Comparison of ENCODE assay signal across 15 cellular contexts in genomic region chr3:55564709-55565108, GRCh38.
A peak's percentile ranks its signal among the peaks of the same experiment; 100 is the strongest.
DNase-seq lines count a peak whose midpoint lies in the region; ATAC-seq and TF ChIP-seq lines count a peak whose summit lies in the region.
"Had no signal": no experiment of that assay in that cellular context is flagged by ENCODE, and none has a peak within 500 bp of the region (broad histone marks: within the 10 kb centered on the region; RNA-seq: fewer than 3 reads in every experiment).

No MANE protein-coding gene starts in this region.

- no peak for ATAC-seq in HG03457 (IDR thresholded peaks at IDR 0.05; ENCODE audit: unreplicated experiment)

- no peaks in the 10 kb centered on the region for H4K20me1 ChIP-seq in Karpas-422 (ENCODE audit: insufficient read depth, low read depth, low read length)
- H4K20me1 ChIP-seq: BLaER1 had no signal

- no peak for TF ChIP-seq CTCF in fibroblast of villous mesenchyme (IDR thresholded peaks at IDR 0.05; ENCODE audit: insufficient read depth, low read depth, low read length)

- H3K36me3 ChIP-seq in Karpas-422 (ENCODE audit: insufficient read depth, low read length) (no peaks in the 10 kb centered on the region), stomach smooth muscle (ENCODE audit: control insufficient read depth in 2 of 2, insufficient read depth in 2 of 2, low read length in 2 of 2) (no peaks in the 10 kb centered on the region)
- H3K36me3 ChIP-seq: BLaER1 had no signal

- H3K79me2 ChIP-seq in Karpas-422 (ENCODE audit: low read length): no peaks in the 10 kb centered on the region

- H3K27me3 ChIP-seq in Karpas-422 (ENCODE audit: low read length): no peaks in the 10 kb centered on the region
- H3K27me3 ChIP-seq in stomach smooth muscle (ENCODE audit: control insufficient read depth in 1 of 2, insufficient read depth in 2 of 2, low read length in 2 of 2): no peaks in the 10 kb centered on the region
- H3K27me3 ChIP-seq: BLaER1 had no signal

- H3K4me2 ChIP-seq in Karpas-422 (ENCODE audit: low read depth, low read length, poor library complexity, severe bottlenecking): peak overlapping the region; percentile 39
- H3K4me2 ChIP-seq: BLaER1, SK-N-SH had no signal

- DNase-seq in Karpas-422 (no peak), NCI-H446 treated with DMSO at 0.1 percent for 48 hours (lab: John Stamatoyannopoulos, UW) (peak; percentile 53), fibroblast of villous mesenchyme (ENCODE audit: low read depth) (peak; percentile 31), mucosa of gallbladder (ENCODE audit: low spot score) (no peak)
- no peak for DNase-seq in activated T-cell treated with anti-CD3 and anti-CD28 coated beads, Interleukin-2, amount 50 U/mL, for 48 hours
- DNase-seq: CD8-positive, alpha-beta memory T cell; HCEC 1CT; KBM-7; NCI-H1048; NCI-H187; SK-N-SH; T-helper 1 cell had no signal

- H3K9ac ChIP-seq in Karpas-422 (ENCODE audit: low read length) (no peak overlapping the region), stomach smooth muscle (ENCODE audit: low read length in 2 of 2) (peak overlapping the region in 1 of 2 donors; percentile 23)
- H3K9ac ChIP-seq: BLaER1, SK-N-SH had no signal

- H3K4me3 ChIP-seq in Karpas-422 (ENCODE audit: low read length): no peak overlapping the region
- H3K4me3 ChIP-seq in fibroblast of villous mesenchyme (ENCODE audit: low read depth, low read length): no peak overlapping the region
- peak overlapping the region; percentile 34 to 35 for H3K4me3 ChIP-seq in stomach smooth muscle (ENCODE audit: low read length in 2 of 2)
- H3K4me3 ChIP-seq: BLaER1 had no signal

- H3K9me2 ChIP-seq in Karpas-422 (replicated peaks; ENCODE audit: insufficient read depth, low read length): no peaks in the 10 kb centered on the region
- H3K9me2 ChIP-seq: SK-N-SH had no signal

- H3K4me1 ChIP-seq in Karpas-422 (ENCODE audit: low read length) (peaks cover 30% of the 10 kb centered on the region), stomach smooth muscle (ENCODE audit: control insufficient read depth, insufficient read depth, low read length) (peaks cover 8% of the 10 kb centered on the region)

- no peak overlapping the region for H3K27ac ChIP-seq in Karpas-422 (ENCODE audit: low read length)
- no peak overlapping the region for H3K27ac ChIP-seq in stomach smooth muscle (ENCODE audit: low read length)
- H3K27ac ChIP-seq: BLaER1 had no signal

- H2AFZ ChIP-seq in Karpas-422 (ENCODE audit: low read length): 0 out of 2 replicates have a peak overlapping the region, but pooled peaks have one; percentile 18

- H3K9me3 ChIP-seq in Karpas-422 (ENCODE audit: low read length) (no peaks in the 10 kb centered on the region), stomach smooth muscle (ENCODE audit: control insufficient read depth in 2 of 2, low read length in 2 of 2) (no peaks in the 10 kb centered on the region)
- H3K9me3 ChIP-seq: BLaER1, SK-N-SH had no signal

Comparison
In these comparisons a context has a peak if more than half of its experiments do, and no peak if none do; other contexts are left out.
1. DNase-seq: peak in NCI-H446 treated with DMSO at 0.1 percent for 48 hours (single experiment) and fibroblast of villous mesenchyme (single experiment); none in Karpas-422 (single experiment), mucosa of gallbladder (single experiment) and activated T-cell treated with anti-CD3 and anti-CD28 coated beads, Interleukin-2, amount 50 U/mL, for 48 hours (0 of 2).
2. H3K4me3 ChIP-seq: peak in stomach smooth muscle (2 of 2); none in Karpas-422 (single experiment) and fibroblast of villous mesenchyme (single experiment).